ENCODE assay signal across 8 cellular contexts in genomic region chr6:5866547-5867051, GRCh38.
A peak's percentile ranks its signal among the peaks of the same experiment; 100 is the strongest.
DNase-seq lines count a peak whose midpoint lies in the region; ATAC-seq, FAIRE-seq and TF ChIP-seq lines count a peak whose summit lies in the region.

No MANE protein-coding gene starts in this region.

- no peak for TF ChIP-seq CTCF in foreskin keratinocyte (conservative IDR thresholded peaks at IDR 0.05)

- H3K27me3 Mint-ChIP-seq in T-cell, result no peaks in the 10 kb centered on the region
- H3K27me3 Mint-ChIP-seq in stimulated activated naive CD8-positive, alpha-beta T cell treated with anti-CD3 and anti-CD28 coated beads, Interleukin-15, Interleukin-2, amounts not matched to agents 100 ng/mL and 50 ng/mL, for 24 hours, result no peaks in the 10 kb centered on the region

- H3K4me1 ChIP-seq in foreskin keratinocyte, result no peaks in the 10 kb centered on the region

- no peaks in the 10 kb centered on the region for H3K27me3 ChIP-seq in foreskin keratinocyte

- H3K4me1 Mint-ChIP-seq in T-cell, result peaks cover 51 to 61% (median 59%) of the 10 kb centered on the region in 3 donors
- H3K4me1 Mint-ChIP-seq in stimulated activated naive CD8-positive, alpha-beta T cell treated with anti-CD3 and anti-CD28 coated beads, Interleukin-15, Interleukin-2, amounts not matched to agents 100 ng/mL and 50 ng/mL, for 24 hours (ENCODE audit: low read depth), result peaks cover 51% of the 10 kb centered on the region

- H3K9me3 Mint-ChIP-seq in T-cell, result peaks cover 4 to 11% (median 5%) of the 10 kb centered on the region in 3 donors
- peaks cover 11% of the 10 kb centered on the region for H3K9me3 Mint-ChIP-seq in stimulated activated naive CD8-positive, alpha-beta T cell treated with anti-CD3 and anti-CD28 coated beads, Interleukin-15, Interleukin-2, amounts not matched to agents 100 ng/mL and 50 ng/mL, for 24 hours

- TF ChIP-seq POLR2A in erythroblast (IDR thresholded peaks at IDR 0.05; ENCODE audit: low read length), result no peak

- FAIRE-seq in HTR-8/SVneo (lab: Jason Lieb, UNC), result peak; percentile 13

- ATAC-seq in T-cell (replicated peaks in 1 of 4) (peak; percentile 72 to 76 (median 74)), foreskin keratinocyte (peak; percentile 78), HG03460 (IDR thresholded peaks at IDR 0.05; ENCODE audit: unreplicated experiment) (no peak)

- CTCF ChIA-PET in T-cell (lab: Charles Lee), result interaction anchor here in 1 of 2 donors (0.6 to 1.0 kb wide), 2 partner anchors 25 to 748 kb away, joined by 4 to 5 read pairs; no protein-coding TSS in a partner anchor

- peaks cover 4% of the 10 kb centered on the region for H3K36me3 Mint-ChIP-seq in T-cell
- no peaks in the 10 kb centered on the region for H3K36me3 Mint-ChIP-seq in stimulated activated naive CD8-positive, alpha-beta T cell treated with anti-CD3 and anti-CD28 coated beads, Interleukin-15, Interleukin-2, amounts not matched to agents 100 ng/mL and 50 ng/mL, for 24 hours (ENCODE audit: low read depth)

- H3K27ac Mint-ChIP-seq in T-cell, result peak overlapping the region; percentile 99
- H3K27ac Mint-ChIP-seq in stimulated activated naive CD8-positive, alpha-beta T cell treated with anti-CD3 and anti-CD28 coated beads, Interleukin-15, Interleukin-2, amounts not matched to agents 100 ng/mL and 50 ng/mL, for 24 hours, result peak overlapping the region; percentile 78

- H3K27ac ChIP-seq in foreskin keratinocyte, result no peak overlapping the region

- DNase-seq in AG08395 (ENCODE audit: low spot score), result peak; percentile 67
- DNase-seq in HTR-8/SVneo (ENCODE audit: insufficient read length, low spot score), result peak; percentile 10
- peak in 5 of 34 experiments; percentile 7 to 33 (median 19) for DNase-seq in T-cell
- peak; percentile 23 to 49 for DNase-seq in foreskin keratinocyte
- DNase-seq in erythroblast (lab: John Stamatoyannopoulos, UW), result no peak
- DNase-seq in midbrain (lab: John Stamatoyannopoulos, UW), result no peak

- H3K4me3 Mint-ChIP-seq in T-cell, result peak overlapping the region; percentile 73 to 83 (median 78)
- peak overlapping the region; percentile 72 for H3K4me3 Mint-ChIP-seq in stimulated activated naive CD8-positive, alpha-beta T cell treated with anti-CD3 and anti-CD28 coated beads, Interleukin-15, Interleukin-2, amounts not matched to agents 100 ng/mL and 50 ng/mL, for 24 hours

- POLR2A ChIA-PET in T-cell (lab: Charles Lee), result no interaction called here

Comparison
In these comparisons a context has a peak if more than half of its experiments do, and no peak if none do; other contexts are left out.
1. DNase-seq: peak in AG08395 (single experiment), HTR-8/SVneo (single experiment) and foreskin keratinocyte (2 of 2); none in erythroblast (0 of 2) and midbrain (single experiment).